ENCODE assay signal across 28 cellular contexts in genomic region chr18:8368490-8369217, GRCh38.
"Had no signal": no experiment of that assay in that cellular context is flagged by ENCODE, and none has a peak within 500 bp of the region (broad histone marks: within the 10 kb centered on the region; RNA-seq: fewer than 3 reads in every experiment).

No MANE protein-coding gene starts in this region.

- H3K27me3 ChIP-seq: brain microvascular endothelial cell, colonic mucosa, gastroesophageal sphincter, pancreas, right atrium auricular region, upper lobe of left lung had no signal

- H3K36me3 Mint-ChIP-seq: natural killer cell treated with Interleukin-12 subunit alpha and Interleukin-12 subunit beta and Interleukin-15 and Interleukin-18, amount 100 ng/mL, for 72 hours; stimulated activated naive B cell treated with anti-CD40 and anti-IgM and Interleukin-4, amounts not matched to agents 10 μg/mL and 1 μg/mL and 100 μg/mL, for 72 hours; T-cell had no signal

- H3K9me3 ChIP-seq: colonic mucosa, esophagus squamous epithelium, gastroesophageal sphincter, pancreas, psoas muscle, right atrium auricular region, thoracic aorta, upper lobe of left lung had no signal

- ATAC-seq: activated CD8-positive, alpha-beta T cell treated with anti-CD3 and anti-CD28 coated beads, Interleukin-2, amount 10 ng/mL, durations not matched to agents 7 days and 5 days; activated naive CD8-positive, alpha-beta T cell treated with anti-CD3 and anti-CD28 coated beads, Interleukin-2, amount 50 U/mL, for 24 hours; gastroesophageal sphincter; natural killer cell treated with Interleukin-12 subunit alpha and Interleukin-12 subunit beta and Interleukin-15 and Interleukin-18, amount 100 ng/mL, for 72 hours; pancreas; psoas muscle; stimulated activated naive B cell treated with anti-CD40 and anti-IgM and Interleukin-4, amounts not matched to agents 10 μg/mL and 1 μg/mL and 100 μg/mL, for 72 hours; T-cell had no signal

- H3K4me1 ChIP-seq: colonic mucosa, pancreas had no signal

- H3K4me3 Mint-ChIP-seq: activated CD8-positive, alpha-beta T cell treated with anti-CD3 and anti-CD28 coated beads, Interleukin-2, amount 10 ng/mL, durations not matched to agents 7 days and 5 days; activated naive CD8-positive, alpha-beta T cell treated with anti-CD3 and anti-CD28 coated beads, Interleukin-2, amount 50 U/mL, for 24 hours; activated T-helper 1 cell treated with anti-CD3 and anti-CD28 coated beads, Interleukin-12 subunit alpha, Interleukin-12 subunit beta, Interleukin-2, Interleukin-4 antibody, amounts not matched to agents 30 ng/mL and 10 ng/mL and 1 ng/mL, durations not matched to agents 14 hours and 24 hours and 36 hours; endodermal cell; natural killer cell treated with Interleukin-12 subunit alpha and Interleukin-12 subunit beta and Interleukin-15 and Interleukin-18, amount 100 ng/mL, for 72 hours; stimulated activated naive B cell treated with anti-CD40 and anti-IgM and Interleukin-4, amounts not matched to agents 10 μg/mL and 1 μg/mL and 100 μg/mL, for 72 hours; T-cell; T-helper 2 cell treated with Interferon-gamma antibody and Interleukin-4, amounts not matched to agents 5 μg/mL and 100 μg/mL, for 36 hours had no signal

- H3K36me3 ChIP-seq: brain microvascular endothelial cell, colonic mucosa, pancreas, right atrium auricular region, thoracic aorta, upper lobe of left lung had no signal

- H3K27ac Mint-ChIP-seq: activated CD8-positive, alpha-beta T cell treated with anti-CD3 and anti-CD28 coated beads, Interleukin-2, amount 10 ng/mL, durations not matched to agents 7 days and 5 days; activated naive CD8-positive, alpha-beta T cell treated with anti-CD3 and anti-CD28 coated beads, Interleukin-2, amount 50 U/mL, for 24 hours; activated T-helper 1 cell treated with anti-CD3 and anti-CD28 coated beads, Interleukin-12 subunit alpha, Interleukin-12 subunit beta, Interleukin-2, Interleukin-4 antibody, amounts not matched to agents 30 ng/mL and 10 ng/mL and 1 ng/mL, durations not matched to agents 14 hours and 24 hours and 36 hours; endodermal cell; natural killer cell treated with Interleukin-12 subunit alpha and Interleukin-12 subunit beta and Interleukin-15 and Interleukin-18, amount 100 ng/mL, for 72 hours; stimulated activated naive B cell treated with anti-CD40 and anti-IgM and Interleukin-4, amounts not matched to agents 10 μg/mL and 1 μg/mL and 100 μg/mL, for 72 hours; T-cell; T-helper 2 cell treated with Interferon-gamma antibody and Interleukin-4, amounts not matched to agents 5 μg/mL and 100 μg/mL, for 36 hours had no signal

- H3K27ac ChIP-seq: brain microvascular endothelial cell, colonic mucosa, esophagus squamous epithelium, gastroesophageal sphincter, pancreas, psoas muscle, right atrium auricular region, thoracic aorta, upper lobe of left lung had no signal

- H3K4me1 Mint-ChIP-seq: activated naive CD8-positive, alpha-beta T cell treated with anti-CD3 and anti-CD28 coated beads, Interleukin-2, amount 50 U/mL, for 24 hours had no signal

- H3K4me3 ChIP-seq: colonic mucosa, esophagus squamous epithelium, gastroesophageal sphincter, pancreas, psoas muscle, right atrium auricular region, thoracic aorta, upper lobe of left lung had no signal

- H3K9me3 Mint-ChIP-seq: activated naive CD8-positive, alpha-beta T cell treated with anti-CD3 and anti-CD28 coated beads, Interleukin-2, amount 50 U/mL, for 24 hours; activated T-helper 1 cell treated with anti-CD3 and anti-CD28 coated beads, Interleukin-12 subunit alpha, Interleukin-12 subunit beta, Interleukin-2, Interleukin-4 antibody, amounts not matched to agents 30 ng/mL and 10 ng/mL and 1 ng/mL, durations not matched to agents 14 hours and 24 hours and 36 hours; endodermal cell; natural killer cell treated with Interleukin-12 subunit alpha and Interleukin-12 subunit beta and Interleukin-15 and Interleukin-18, amount 100 ng/mL, for 72 hours; stimulated activated naive B cell treated with anti-CD40 and anti-IgM and Interleukin-4, amounts not matched to agents 10 μg/mL and 1 μg/mL and 100 μg/mL, for 72 hours; T-cell; T-helper 2 cell treated with Interferon-gamma antibody and Interleukin-4, amounts not matched to agents 5 μg/mL and 100 μg/mL, for 36 hours had no signal

- DNase-seq: activated CD4-positive, alpha-beta T cell treated with anti-CD3 and anti-CD28 coated beads for 1 hour; activated CD4-positive, alpha-beta T cell treated with anti-CD3 and anti-CD28 coated beads, Interleukin-2, amount 50 U/mL, for 1 hour; activated CD8-positive, alpha-beta T cell treated with anti-CD3 and anti-CD28 coated beads, Interleukin-2, amount 10 ng/mL, durations not matched to agents 7 days and 5 days; activated gamma-delta T cell; activated naive CD4-positive, alpha-beta T cell treated with anti-CD3 and anti-CD28 coated beads, Interleukin-2, amount 50 U/mL, for 16 hours; activated naive CD8-positive, alpha-beta T cell treated with anti-CD3 and anti-CD28 coated beads, Interleukin-2, amount 50 U/mL, for 24 hours; aorta; brain microvascular endothelial cell; central memory CD4-positive, alpha-beta T cell; colonic mucosa; endodermal cell; esophagus squamous epithelium; head of caudate nucleus; hypothalamus; midbrain; pancreas; psoas muscle; stimulated activated CD4-positive, alpha-beta T cell treated with anti-CD3 and anti-CD28 coated beads, Interleukin-15, amount 100 ng/mL, for 24 hours; stimulated activated CD8-positive, alpha-beta memory T cell treated with anti-CD3 and anti-CD28 coated beads, Interleukin-4, amount 100 ng/mL, for 48 hours; stimulated activated naive B cell treated with anti-CD40 and anti-IgM and Interleukin-4, amounts not matched to agents 10 μg/mL and 1 μg/mL and 100 μg/mL, for 72 hours; T-cell; upper lobe of left lung had no signal
